8 cellular contexts compared by ENCODE assay signal in genomic region chr1:48202030-48202752, GRCh38. TPM values are rescaled to one million over a fixed set of nuclear protein-coding genes. Genes with fewer than 3 reads are reported as not detected.
DNase-seq lines count a peak whose midpoint lies in the region; ATAC-seq and TF ChIP-seq lines count a peak whose summit lies in the region.

No MANE protein-coding gene starts in this region.

- POLR2A ChIA-PET in activated CD8-positive, alpha-beta T cell treated with anti-CD3 and anti-CD28 coated beads for 36 hours (lab: Charles Lee): interaction anchor here (0.8 kb wide), 1 partner anchor 538 kb away, joined by 3 read pairs; no protein-coding TSS in a partner anchor

- peaks cover 6% of the 10 kb centered on the region for H3K27me3 Mint-ChIP-seq in activated CD8-positive, alpha-beta T cell treated with anti-CD3 and anti-CD28 coated beads for 36 hours

- CTCF ChIA-PET in activated CD8-positive, alpha-beta T cell treated with anti-CD3 and anti-CD28 coated beads for 36 hours (lab: Charles Lee): interaction anchor here (0.7 to 5.8 kb wide), 10 partner anchors 17 to 141 kb away, joined by 3 to 46 read pairs (median 4); no protein-coding TSS in a partner anchor

- intact Hi-C loops in activated CD8-positive, alpha-beta T cell treated with anti-CD3 and anti-CD28 coated beads for 36 hours (cut with micrococcal nuclease): loop anchor here (2.0 to 10.0 kb wide), 2 partner anchors 93 to 207 kb away; partner anchors contain the start of gene TRABD2B

- ATAC-seq in HG03354 (IDR thresholded peaks at IDR 0.05; ENCODE audit: poor library complexity, severe bottlenecking, unreplicated experiment) (peak; percentile 69), GM21717 (IDR thresholded peaks at IDR 0.05; ENCODE audit: unreplicated experiment) (no peak)
- peak; percentile 80 for ATAC-seq in activated CD8-positive, alpha-beta T cell treated with anti-CD3 and anti-CD28 coated beads for 36 hours

- no peaks in the 10 kb centered on the region for H3K9me3 Mint-ChIP-seq in activated CD8-positive, alpha-beta T cell treated with anti-CD3 and anti-CD28 coated beads for 36 hours

- TF ChIP-seq CTCF in activated CD8-positive, alpha-beta T cell treated with anti-CD3 and anti-CD28 coated beads for 36 hours (IDR thresholded peaks at IDR 0.05): peak; percentile 89
- TF ChIP-seq CTCF in epithelial cell of esophagus (IDR thresholded peaks at IDR 0.05; ENCODE audit: insufficient read depth, low read depth, low read length, missing control alignments): peak; percentile 87

- peaks cover 6% of the 10 kb centered on the region for H3K4me1 Mint-ChIP-seq in activated CD8-positive, alpha-beta T cell treated with anti-CD3 and anti-CD28 coated beads for 36 hours (ENCODE audit: low read depth)

- no peaks in the 10 kb centered on the region for H3K36me3 Mint-ChIP-seq in activated CD8-positive, alpha-beta T cell treated with anti-CD3 and anti-CD28 coated beads for 36 hours (ENCODE audit: low read depth)

- no peak overlapping the region for H3K4me3 ChIP-seq in epithelial cell of esophagus (ENCODE audit: low read length)

- no peak overlapping the region for H3K27ac Mint-ChIP-seq in activated CD8-positive, alpha-beta T cell treated with anti-CD3 and anti-CD28 coated beads for 36 hours

- in situ Hi-C loops in G401 (cut with HindIII; ENCODE audit: low sequenced_read_pairs): no loop called here

- H3K4me3 Mint-ChIP-seq in activated CD8-positive, alpha-beta T cell treated with anti-CD3 and anti-CD28 coated beads for 36 hours: no peak overlapping the region

- peak; percentile 72 for DNase-seq in G401 (ENCODE audit: low spot score)
- peak; percentile 70 for DNase-seq in NCI-H774 (lab: John Stamatoyannopoulos, UW)
- peak; percentile 66 for DNase-seq in activated CD8-positive, alpha-beta T cell treated with anti-CD3 and anti-CD28 coated beads for 36 hours
- DNase-seq in epithelial cell of esophagus (ENCODE audit: low read depth): peak; percentile 65
- DNase-seq in myocyte (ENCODE audit: low read depth): peak; percentile 95
- peak; percentile 10 to 15 for DNase-seq in stimulated activated CD8-positive, alpha-beta memory T cell treated with anti-CD3 and anti-CD28 coated beads, Interleukin-7, amount 100 ng/mL, for 4 hours (ENCODE audit: low read depth in 2 of 2)

RNA-seq across cellular contexts. Expression of gene SLC5A9, which starts 20.3 kb away (rescaled TPM):
- total RNA-seq in G401 (2014; rRNA removed; shearing (Covaris generic)): not detected in 2 replicates
- not detected for total RNA-seq in activated CD8-positive, alpha-beta T cell treated with anti-CD3 and anti-CD28 coated beads for 36 hours
- not detected in 2 replicates for total RNA-seq in myocyte
- polyA plus RNA-seq in myocyte (2012): 0.05 TPM

Comparison
In these comparisons a context has a peak if more than half of its experiments do, and no peak if none do; other contexts are left out.
1. DNase-seq: peak in every context shown above with its lines; median percentile 95 in myocyte; 72 in G401; 70 in NCI-H774; 66 in activated CD8-positive, alpha-beta T cell treated with anti-CD3 and anti-CD28 coated beads for 36 hours; 65 in epithelial cell of esophagus; 12 in stimulated activated CD8-positive, alpha-beta memory T cell treated with anti-CD3 and anti-CD28 coated beads, Interleukin-7, amount 100 ng/mL, for 4 hours.